Comparison of ENCODE assay signal across 8 cellular contexts in the genomic region with DNA sequence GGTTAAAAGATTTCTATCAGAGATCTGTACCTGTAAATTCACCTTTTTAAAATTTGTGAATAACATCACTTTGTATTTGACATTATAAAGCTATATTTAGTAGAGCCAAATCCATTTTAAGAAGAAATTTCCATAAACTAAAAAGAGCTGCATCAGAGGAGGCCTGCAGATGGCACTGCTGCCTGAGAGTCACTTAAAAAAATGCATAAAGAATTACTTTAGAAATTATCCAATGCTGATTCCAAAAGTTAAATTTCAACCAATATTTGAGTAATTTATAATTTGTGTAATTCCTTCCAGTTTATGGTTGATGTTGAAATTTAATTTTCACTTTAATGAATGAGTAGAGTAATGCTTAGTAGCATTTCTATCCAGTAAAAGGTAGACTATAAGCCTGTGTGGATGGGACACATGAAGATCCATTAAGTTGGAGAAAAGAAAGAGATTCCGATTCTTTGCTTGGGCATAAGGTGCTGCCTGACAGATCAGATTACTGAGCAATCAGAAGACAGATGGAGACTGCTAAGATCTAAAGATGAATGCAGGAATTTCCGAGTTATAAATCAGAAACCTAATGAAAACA.
DNase-seq lines count a peak whose midpoint lies in the region; ATAC-seq lines count a peak whose summit lies in the region.

No MANE protein-coding gene starts in this region.

- no peak for ATAC-seq in HG03135 (IDR thresholded peaks at IDR 0.05; ENCODE audit: unreplicated experiment)
- no peak for ATAC-seq in GM21526 (IDR thresholded peaks at IDR 0.05; ENCODE audit: low FRiP score, unreplicated experiment)

- peak; percentile 5 for DNase-seq in NCI-H2107 treated with DMSO at 0.1 percent for 48 hours (lab: John Stamatoyannopoulos, UW; ENCODE audit: unreplicated experiment)
- no peak for DNase-seq in NCI-H2107 (lab: John Stamatoyannopoulos, UW)
- DNase-seq in OCI-M1 (lab: John Stamatoyannopoulos, UW): peak; percentile 37
- peak; percentile 8 for DNase-seq in fibroblast of gingiva (ENCODE audit: low read depth)
- peak; percentile 6 for DNase-seq in stromal cell of bone marrow (ENCODE audit: low read depth)
- no peak for DNase-seq in NCI-H1105 treated with DMSO at 0.1 percent for 48 hours (lab: John Stamatoyannopoulos, UW)

Comparison
In these comparisons a context has a peak if more than half of its experiments do, and no peak if none do; other contexts are left out.
1. DNase-seq: peak in NCI-H2107 treated with DMSO at 0.1 percent for 48 hours (single experiment), OCI-M1 (single experiment), fibroblast of gingiva (single experiment) and stromal cell of bone marrow (single experiment); none in NCI-H2107 (single experiment) and NCI-H1105 treated with DMSO at 0.1 percent for 48 hours (single experiment).